Comparison of ENCODE assay signal across 21 cellular contexts in the genomic region with DNA sequence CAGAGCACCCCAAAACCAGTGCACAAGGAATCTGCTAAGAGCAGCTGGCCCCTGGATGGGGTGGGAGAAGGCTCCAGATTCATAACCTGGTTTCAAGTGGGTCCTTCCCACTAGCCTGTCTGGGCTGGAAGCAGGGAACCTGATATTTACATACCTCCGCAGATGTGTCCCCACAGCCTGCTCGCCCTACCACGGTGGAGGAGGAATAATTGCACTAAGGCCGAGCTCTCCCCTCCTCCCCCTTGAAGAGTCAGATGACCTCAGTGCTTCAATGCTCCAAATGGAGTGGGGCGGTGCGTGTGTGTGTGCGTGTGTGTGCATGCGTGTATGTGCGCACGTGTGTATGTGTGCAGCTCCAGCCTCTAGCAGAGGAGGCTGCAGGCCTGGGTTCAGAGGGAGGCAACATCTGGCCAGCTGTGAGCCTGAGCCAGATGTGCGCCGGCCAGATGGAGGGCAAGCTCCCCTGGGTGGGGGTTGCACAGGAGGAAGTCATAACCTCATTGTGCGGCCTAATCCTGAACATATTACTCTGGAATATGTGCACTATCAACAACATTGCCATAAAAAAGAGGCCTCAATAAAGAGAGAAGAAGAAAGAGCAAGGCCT.
A peak's percentile ranks its signal among the peaks of the same experiment; 100 is the strongest.
DNase-seq lines count a peak whose midpoint lies in the region; ATAC-seq and TF ChIP-seq lines count a peak whose summit lies in the region.
"Had no signal": no experiment of that assay in that cellular context is flagged by ENCODE, and none has a peak within 500 bp of the region (broad histone marks: within the 10 kb centered on the region; RNA-seq: fewer than 3 reads in every experiment).

No MANE protein-coding gene starts in this region.

- H3K27ac ChIP-seq in gastrocnemius medialis: peak overlapping the region; percentile 69 to 87 (median 80)
- H3K27ac ChIP-seq in hepatocyte: no peak overlapping the region
- H3K27ac ChIP-seq: 22Rv1; BLaER1 treated with 17β-estradiol and CSF1 and Interleukin-3, amounts not matched to agents 10 nM and 100 nM had no signal

- no peak for TF ChIP-seq POLR2A in gastrocnemius medialis (IDR thresholded peaks at IDR 0.05)

- H4K20me1 ChIP-seq in hepatocyte (ENCODE audit: insufficient read depth, poor library complexity, severe bottlenecking): no peaks in the 10 kb centered on the region
- H4K20me1 ChIP-seq: BLaER1 treated with 17β-estradiol and CSF1 and Interleukin-3, amounts not matched to agents 10 nM and 100 nM had no signal

- H3K27me3 ChIP-seq in gastrocnemius medialis (no peaks in the 10 kb centered on the region), hepatocyte (peaks cover 8% of the 10 kb centered on the region)
- H3K27me3 ChIP-seq: BLaER1 treated with 17β-estradiol and CSF1 and Interleukin-3, amounts not matched to agents 10 nM and 100 nM had no signal

- no peaks in the 10 kb centered on the region for H3K79me2 ChIP-seq in hepatocyte

- intact Hi-C loops in gastrocnemius medialis (cut with DNase I; ENCODE audit: low total_unique reads): loop anchor here (5.0 kb wide), 1 partner anchor 165 kb away; no protein-coding TSS in a partner anchor

- H3K9me2 ChIP-seq in hepatocyte (replicated peaks; ENCODE audit: insufficient read depth): no peaks in the 10 kb centered on the region

- DNase-seq in NCI-H1417 (lab: John Stamatoyannopoulos, UW) (peak in 2 of 3 experiments; percentile 1 to 47), NCI-H1417 treated with DMSO at 0.1 percent for 48 hours (lab: John Stamatoyannopoulos, UW) (no peak), NCI-H2227 (lab: John Stamatoyannopoulos, UW; ENCODE audit: unreplicated experiment) (peak; percentile 78), left kidney (ENCODE audit: low read depth, low spot score) (peak; percentile 84), gastrocnemius medialis (peak in 1 of 2 donors; percentile 77), NAMALWA (ENCODE audit: low spot score) (no peak), hepatocyte (ENCODE audit: low spot score) (no peak), DMS114 treated with DMSO at 0.1 percent for 48 hours (lab: John Stamatoyannopoulos, UW; ENCODE audit: unreplicated experiment) (no peak)
- DNase-seq: ACHN; CD4-positive, alpha-beta memory T cell; DMS153; NCI-H1105 treated with DMSO at 0.1 percent for 48 hours; NCI-H1694 treated with DMSO at 0.1 percent for 48 hours; NCI-H2081 treated with DMSO at 0.1 percent for 48 hours; NCI-H345; NCI-H524; PC-3; Right ventricle myocardium superior had no signal

- in situ Hi-C loops in gastrocnemius medialis (cut with MboI; ENCODE audit: low sequenced_read_pairs in 4 of 4): loop anchor here in 1 of 4 donors (25.0 kb wide), 1 partner anchor 90 kb away; no protein-coding TSS in a partner anchor

- peak; percentile 27 to 54 for ATAC-seq in gastrocnemius medialis
- ATAC-seq: GM23338, PC-3 had no signal

- H3K4me3 ChIP-seq in gastrocnemius medialis (no peak overlapping the region), hepatocyte (no peak overlapping the region)
- H3K4me3 ChIP-seq: BLaER1 treated with 17β-estradiol and CSF1 and Interleukin-3, amounts not matched to agents 10 nM and 100 nM; GM23338 had no signal

- WGBS in hepatocyte (ENCODE audit: low lambda C conversion rate, missing lambda C conversion rate): 72% methylated on average over 13 of the region's 13 CpGs

- H3K4me1 ChIP-seq in gastrocnemius medialis: peaks cover 57% of the 10 kb centered on the region in 2 donors
- H3K4me1 ChIP-seq in hepatocyte (ENCODE audit: insufficient read depth): no peaks in the 10 kb centered on the region

- H3K36me3 ChIP-seq in gastrocnemius medialis (no peaks in the 10 kb centered on the region), hepatocyte (replicated peaks; ENCODE audit: insufficient read depth, low read depth) (no peaks in the 10 kb centered on the region)
- H3K36me3 ChIP-seq: BLaER1 treated with 17β-estradiol and CSF1 and Interleukin-3, amounts not matched to agents 10 nM and 100 nM had no signal

- TF ChIP-seq CTCF in gastrocnemius medialis (IDR thresholded peaks at IDR 0.05 in 4 of 5, conservative IDR thresholded peaks at IDR 0.05 in 1 of 5) (no peak), hepatocyte (IDR thresholded peaks at IDR 0.05; ENCODE audit: poor library complexity) (no peak)

- no peak overlapping the region for H3K4me2 ChIP-seq in hepatocyte
- H3K4me2 ChIP-seq: GM23338 had no signal

- no peaks in the 10 kb centered on the region for H3K9me3 ChIP-seq in gastrocnemius medialis
- no peaks in the 10 kb centered on the region for H3K9me3 ChIP-seq in hepatocyte (ENCODE audit: low read depth)
- H3K9me3 ChIP-seq: BLaER1 treated with 17β-estradiol and CSF1 and Interleukin-3, amounts not matched to agents 10 nM and 100 nM had no signal

- no peak overlapping the region for H2AFZ ChIP-seq in hepatocyte
- H2AFZ ChIP-seq: GM23338 had no signal

Comparison
In these comparisons a context has a peak if more than half of its experiments do, and no peak if none do; other contexts are left out.
1. DNase-seq: peak in NCI-H1417 (2 of 3), NCI-H2227 (single experiment) and left kidney (single experiment); none in NCI-H1417 treated with DMSO at 0.1 percent for 48 hours (single experiment), NAMALWA (single experiment), hepatocyte (single experiment) and DMS114 treated with DMSO at 0.1 percent for 48 hours (single experiment).